ENCODE assay signal across 8 cellular contexts in the genomic region with DNA sequence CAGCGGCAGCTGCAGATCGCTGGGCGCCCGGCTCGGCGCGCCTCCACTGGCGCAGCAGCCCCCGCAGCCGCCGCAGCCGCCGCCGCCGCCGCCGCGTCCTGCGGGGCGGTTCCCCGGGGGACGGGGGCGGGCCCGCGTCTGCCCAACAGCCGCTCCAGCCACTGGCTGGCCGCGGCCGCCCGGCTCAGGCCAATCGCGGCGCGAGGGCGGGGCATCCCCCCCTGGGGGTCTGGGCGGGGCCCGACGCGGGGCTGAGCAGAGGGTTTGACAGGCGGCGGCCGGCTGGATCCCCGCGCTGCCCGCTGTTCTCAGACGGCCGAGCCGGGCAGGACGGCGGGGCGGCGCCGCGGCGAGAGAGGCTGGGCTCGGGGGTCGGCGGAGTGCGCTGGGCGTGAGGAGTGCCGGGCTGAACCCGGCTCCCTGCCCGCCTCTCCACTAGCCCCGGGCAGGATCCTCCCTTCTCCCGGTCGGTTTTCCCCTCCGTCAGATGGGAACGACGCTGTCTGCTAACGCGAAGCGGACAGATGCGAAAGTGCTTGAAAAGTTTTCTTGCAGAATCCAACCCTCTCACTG. TPM values are rescaled to one million over a fixed set of nuclear protein-coding genes. Genes with fewer than 3 reads are reported as not detected.
DNase-seq lines count a peak whose midpoint lies in the region; ATAC-seq and TF ChIP-seq lines count a peak whose summit lies in the region.

A gene (minus strand): TSS at position 56 of the 573 bp plus-strand sequence. CDS start 1,100 bp downstream, outside the sequence.

- no peaks in the 10 kb centered on the region for H3K9me2 ChIP-seq in PC-3 (replicated peaks; ENCODE audit: low read length)

- peaks cover 8% of the 10 kb centered on the region for H3K36me3 Mint-ChIP-seq in activated naive CD8-positive, alpha-beta T cell
- H3K36me3 Mint-ChIP-seq in osteocyte (ENCODE audit: unreplicated experiment) = peaks cover 5% of the 10 kb centered on the region

- H4K20me1 ChIP-seq in PC-3 (ENCODE audit: low read length) = no peaks in the 10 kb centered on the region

- H3K9me3 ChIP-seq in PC-3 (ENCODE audit: low read length) (no peaks in the 10 kb centered on the region), cardiac muscle cell (ENCODE audit: low read depth) (no peaks in the 10 kb centered on the region), upper lobe of right lung (no peaks in the 10 kb centered on the region)

- intact Hi-C loops in PC-3 (cut with micrococcal nuclease) = loop anchor here (5.0 to 10.0 kb wide), 2 partner anchors 98 to 144 kb away; a partner anchor contains a TSS
- intact Hi-C loops in upper lobe of right lung (cut with DNase I) = no loop called here

- peaks cover 48% of the 10 kb centered on the region for H3K4me1 ChIP-seq in PC-3 (ENCODE audit: insufficient read depth, low read length)
- H3K4me1 ChIP-seq in cardiac muscle cell (ENCODE audit: low read depth) = peaks cover 5% of the 10 kb centered on the region
- peaks cover 12% of the 10 kb centered on the region for H3K4me1 ChIP-seq in upper lobe of right lung

- peak within 1 kb of the TSS; percentile 82 for H3K9ac ChIP-seq in PC-3 (ENCODE audit: low read length)

- peak within 1 kb of the TSS; percentile 83 for H3K27ac ChIP-seq in PC-3 (ENCODE audit: low read length)
- no peak within 1 kb of the TSS for H3K27ac ChIP-seq in cardiac muscle cell
- no peak within 1 kb of the TSS for H3K27ac ChIP-seq in upper lobe of right lung

- H3K79me2 ChIP-seq in PC-3 (ENCODE audit: low read length) = 0 out of 2 replicates have a peak, but pooled peaks cover 7% of the 10 kb centered on the region

- H3K27me3 Mint-ChIP-seq in activated naive CD8-positive, alpha-beta T cell = peaks cover 32% of the 10 kb centered on the region
- H3K27me3 Mint-ChIP-seq in osteocyte (ENCODE audit: unreplicated experiment) = no peaks in the 10 kb centered on the region

- H3K27me3 ChIP-seq in PC-3 (ENCODE audit: low read length) (no peaks in the 10 kb centered on the region), cardiac muscle cell (peaks cover 43% of the 10 kb centered on the region), upper lobe of right lung (peaks cover 58% of the 10 kb centered on the region)

- ATAC-seq in GM21576 (IDR thresholded peaks at IDR 0.05; ENCODE audit: unreplicated experiment) = peak; percentile 89
- ATAC-seq in PC-3 = peak; percentile 87
- ATAC-seq in upper lobe of right lung = peak; percentile 98

- POLR2A ChIA-PET in PC-3 (lab: Charles Lee; ENCODE audit: unreplicated experiment) = no interaction called here

- no peak within 1 kb of the TSS for H3K27ac Mint-ChIP-seq in activated naive CD8-positive, alpha-beta T cell
- peak within 1 kb of the TSS; percentile 89 for H3K27ac Mint-ChIP-seq in osteocyte (ENCODE audit: unreplicated experiment)

- peaks cover 10% of the 10 kb centered on the region for H3K9me3 Mint-ChIP-seq in activated naive CD8-positive, alpha-beta T cell (ENCODE audit: low read depth)
- H3K9me3 Mint-ChIP-seq in osteocyte (ENCODE audit: unreplicated experiment) = peaks cover 5% of the 10 kb centered on the region

- peak within 1 kb of the TSS; percentile 90 for H2AFZ ChIP-seq in PC-3 (ENCODE audit: low read length)

- TF ChIP-seq CTCF in PC-3 (conservative IDR thresholded peaks at IDR 0.05; ENCODE audit: low read depth, low read length) = no peak
- no peak for TF ChIP-seq CTCF in cardiac muscle cell (IDR thresholded peaks at IDR 0.05; ENCODE audit: low read depth, low read length)
- TF ChIP-seq CTCF in osteocyte (IDR thresholded peaks at IDR 0.05) = peak; percentile 19
- TF ChIP-seq CTCF in upper lobe of right lung (IDR thresholded peaks at IDR 0.05) = no peak

- H3K4me1 Mint-ChIP-seq in activated naive CD8-positive, alpha-beta T cell (ENCODE audit: low read depth) = no peaks in the 10 kb centered on the region
- H3K4me1 Mint-ChIP-seq in osteocyte (ENCODE audit: unreplicated experiment) = peaks cover 53% of the 10 kb centered on the region

- H3K4me3 Mint-ChIP-seq in activated naive CD8-positive, alpha-beta T cell = peak within 1 kb of the TSS; percentile 69
- H3K4me3 Mint-ChIP-seq in osteocyte (ENCODE audit: unreplicated experiment) = peak within 1 kb of the TSS; percentile 85

- H3K4me3 ChIP-seq in PC-3 (ENCODE audit: low read length) = peak within 1 kb of the TSS; percentile 83
- H3K4me3 ChIP-seq in cardiac muscle cell = peak within 1 kb of the TSS; percentile 53
- H3K4me3 ChIP-seq in upper lobe of right lung = peak within 1 kb of the TSS; percentile 57

- H3F3A ChIP-seq in PC-3 (ENCODE audit: low read length, unreplicated experiment) = peaks cover 4% of the 10 kb centered on the region

- CTCF ChIA-PET in PC-3 (lab: Charles Lee) = no interaction called here

- peak; percentile 45 for DNase-seq in DMS79 treated with DMSO at 0.1 percent for 48 hours (lab: John Stamatoyannopoulos, UW)
- DNase-seq in HuH-7 (ENCODE audit: low spot score) = peak; percentile 97
- peak; percentile 91 for DNase-seq in PC-3
- DNase-seq in cardiac muscle cell (ENCODE audit: low read depth in 1 of 2, low spot score in 1 of 2) = peak; percentile 94
- peak; percentile 98 for DNase-seq in osteocyte (ENCODE audit: extremely low spot score, unreplicated experiment)
- peak; percentile 87 for DNase-seq in upper lobe of right lung

- peak within 1 kb of the TSS; percentile 97 for H3K4me2 ChIP-seq in PC-3 (ENCODE audit: low read length)

- BruUV-seq in PC-3 (replicated peaks; lab: Mats Ljungman, UMichigan) = no TSS peak

- no peaks in the 10 kb centered on the region for H3K36me3 ChIP-seq in PC-3 (ENCODE audit: low read depth, low read length)
- H3K36me3 ChIP-seq in cardiac muscle cell = no peaks in the 10 kb centered on the region
- H3K36me3 ChIP-seq in upper lobe of right lung = no peaks in the 10 kb centered on the region

RNA-seq across cellular contexts. Expression of the gene that starts here (rescaled TPM):
- total RNA-seq in PC-3 (2014; rRNA removed) (1.7 and 2.6 TPM in 2 replicates), cardiac muscle cell (0.11 and 0.95 TPM in 2 replicates), osteocyte (38.0 and 38.3 TPM in 2 replicates), upper lobe of right lung (0.14 TPM)
- 0.10 and 0.77 TPM in 2 replicates for polyA plus RNA-seq in cardiac muscle cell

Comparison
In these comparisons a context has a peak if more than half of its experiments do, and no peak if none do; other contexts are left out.
1. RNA of the gene that starts here (total RNA-seq): 38.0 to 38.3 TPM in osteocyte; 1.7 to 2.6 TPM in PC-3, 0.11 to 0.95 TPM in cardiac muscle cell and 0.14 TPM in upper lobe of right lung (single experiment); every median in the first group is over 10 times any median in the second.
2. Peak in DNase-seq and H3K4me3 ChIP-seq in cardiac muscle cell; RNA of the gene not detected or under 1 TPM.
3. Peak in DNase-seq, ATAC-seq and H3K4me3 ChIP-seq in upper lobe of right lung; RNA of the gene not detected or under 1 TPM.
4. DNase-seq: peak in every context shown above with its lines; median percentile 98 in osteocyte; 97 in HuH-7; 94 in cardiac muscle cell; 91 in PC-3; 87 in upper lobe of right lung; 45 in DMS79 treated with DMSO at 0.1 percent for 48 hours.
5. Peak in every context shown above with its lines, with median percentiles within 50 percentile points of each other: ATAC-seq and H3K4me3 ChIP-seq.